Comparison of ENCODE assay signal across 8 cellular contexts in the genomic region with DNA sequence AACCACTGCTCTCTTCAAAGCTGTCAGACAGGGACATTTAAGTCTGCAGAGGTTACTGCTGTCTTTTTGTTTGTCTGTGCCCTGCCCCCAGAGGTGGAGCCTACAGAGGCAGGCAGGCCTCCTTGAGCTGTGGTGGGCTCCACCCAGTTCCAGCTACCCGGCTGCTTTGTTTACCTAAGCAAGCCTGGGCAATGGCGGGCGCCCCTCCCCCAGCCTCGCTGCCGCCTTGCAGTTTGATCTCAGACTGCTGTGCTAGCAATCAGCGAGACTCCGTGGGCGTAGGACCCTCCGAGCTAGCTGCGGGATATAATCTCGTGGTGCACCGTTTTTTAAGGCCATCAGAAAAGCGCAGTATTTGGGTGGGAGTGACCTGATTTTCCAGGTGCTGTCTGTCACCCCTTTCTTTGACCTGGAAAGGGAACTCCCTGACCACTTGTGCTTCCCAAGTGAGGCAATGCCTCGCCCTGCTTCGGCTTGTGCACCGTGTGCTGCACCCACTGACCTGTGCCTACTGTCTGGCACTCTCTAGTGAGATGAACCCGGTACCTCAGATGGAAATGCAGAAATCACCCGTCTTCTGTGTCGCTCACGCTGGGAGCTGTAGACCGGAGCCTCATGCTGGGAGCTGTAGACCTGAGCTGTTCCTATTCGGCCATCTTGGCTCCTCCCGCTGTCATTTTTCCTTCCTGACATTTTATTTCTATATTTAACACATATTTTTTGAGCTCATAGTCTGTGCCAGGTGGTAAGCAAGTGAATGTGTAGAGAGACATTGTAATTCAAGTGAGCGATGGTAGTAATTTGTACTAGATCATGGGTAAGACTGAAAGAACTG.
DNase-seq lines count a peak whose midpoint lies in the region; ATAC-seq and TF ChIP-seq lines count a peak whose summit lies in the region.
"Not testable (repeated sequence)": the region's sequence is repeated elsewhere in the genome, so short reads cannot be mapped to it uniquely, and the experiment has no call there.

No MANE protein-coding gene starts in this region.

- ATAC-seq in PC-3, result 0 out of 2 replicates have a peak, but pooled peaks have one; percentile 27

- not testable (repeated sequence) for H3K79me2 ChIP-seq in PC-3 (ENCODE audit: low read length)

- not testable (repeated sequence) for H3K9me3 ChIP-seq in PC-3 (ENCODE audit: low read length); iPS-18a (ENCODE audit: control insufficient read depth, low read depth, low read length)

- H3K4me1 Mint-ChIP-seq in HFFc6 (ENCODE audit: low read depth); chondrocyte (ENCODE audit: low read depth); nephron progenitor cell; type B pancreatic cell (ENCODE audit: unreplicated experiment): not testable (repeated sequence)

- H4K20me1 ChIP-seq in PC-3 (ENCODE audit: low read length), result not testable (repeated sequence)

- H3K27ac ChIP-seq in PC-3 (ENCODE audit: low read length), result not testable (repeated sequence)
- H3K27ac ChIP-seq in iPS-18a (ENCODE audit: low read length), result peak overlapping the region; percentile 22

- not testable (repeated sequence) for TF ChIP-seq CTCF in HFFc6 (IDR thresholded peaks at IDR 0.05); PC-3 (conservative IDR thresholded peaks at IDR 0.05; ENCODE audit: low read depth, low read length); chondrocyte (IDR thresholded peaks at IDR 0.05); nephron progenitor cell (IDR thresholded peaks at IDR 0.05); type B pancreatic cell (conservative IDR thresholded peaks at IDR 0.05)

- not testable (repeated sequence) for H3K4me1 ChIP-seq in PC-3 (ENCODE audit: insufficient read depth, low read length); iPS-18a (ENCODE audit: control insufficient read depth, low read depth, low read length)

- not testable (repeated sequence) for H3K27me3 Mint-ChIP-seq in HFFc6 (ENCODE audit: insufficient read depth); chondrocyte (ENCODE audit: low read depth); nephron progenitor cell (ENCODE audit: low read depth, poor library complexity); type B pancreatic cell

- CTCF ChIA-PET in PC-3 (lab: Charles Lee), result not testable (repeated sequence)

- H3K27ac Mint-ChIP-seq in HFFc6; chondrocyte (ENCODE audit: unreplicated experiment); type B pancreatic cell: not testable (repeated sequence)
- peak overlapping the region; percentile 1 for H3K27ac Mint-ChIP-seq in nephron progenitor cell

- peak overlapping the region; percentile 62 for H3K4me2 ChIP-seq in PC-3 (ENCODE audit: low read length)

- not testable (repeated sequence) for H3K27me3 ChIP-seq in PC-3 (ENCODE audit: low read length); iPS-18a (ENCODE audit: control insufficient read depth, insufficient read depth, low read length)

- POLR2A ChIA-PET in PC-3 (lab: Charles Lee; ENCODE audit: unreplicated experiment), result not testable (repeated sequence)

- not testable (repeated sequence) for H3K9me2 ChIP-seq in PC-3 (replicated peaks; ENCODE audit: low read length)

- H2AFZ ChIP-seq in PC-3 (ENCODE audit: low read length), result peak overlapping the region; percentile 66

- intact Hi-C loops in PC-3 (cut with micrococcal nuclease), result not testable (repeated sequence)

- H3K9me3 Mint-ChIP-seq in HFFc6, result peaks cover 15% of the 10 kb centered on the region
- peaks cover 27% of the 10 kb centered on the region for H3K9me3 Mint-ChIP-seq in chondrocyte (ENCODE audit: low read depth)
- peaks cover 58% of the 10 kb centered on the region for H3K9me3 Mint-ChIP-seq in nephron progenitor cell
- not testable (repeated sequence) for H3K9me3 Mint-ChIP-seq in type B pancreatic cell

- not testable (repeated sequence) for H3K36me3 Mint-ChIP-seq in HFFc6 (ENCODE audit: low read depth); chondrocyte (ENCODE audit: low read depth); type B pancreatic cell
- peaks cover 24% of the 10 kb centered on the region for H3K36me3 Mint-ChIP-seq in nephron progenitor cell (ENCODE audit: low read depth)

- not testable (repeated sequence) for H3K36me3 ChIP-seq in PC-3 (ENCODE audit: low read depth, low read length); iPS-18a (ENCODE audit: control insufficient read depth, low read depth, low read length)

- H3F3A ChIP-seq in PC-3 (ENCODE audit: low read length, unreplicated experiment), result not testable (repeated sequence)

- H3K4me3 Mint-ChIP-seq in HFFc6, result peak overlapping the region; percentile 36; the same call in 1 of the 2 replicates
- peak overlapping the region; percentile 12 for H3K4me3 Mint-ChIP-seq in chondrocyte (ENCODE audit: unreplicated experiment)
- peak overlapping the region; percentile 66 for H3K4me3 Mint-ChIP-seq in nephron progenitor cell
- H3K4me3 Mint-ChIP-seq in type B pancreatic cell, result peak overlapping the region; percentile 54

- BruUV-seq in PC-3 (replicated peaks; lab: Mats Ljungman, UMichigan), result not testable (repeated sequence)

- peak; percentile 71 for DNase-seq in ELF-1 (ENCODE audit: low read depth, low spot score)
- DNase-seq in HFFc6; PC-3; chondrocyte (ENCODE audit: low spot score); nephron progenitor cell; type B pancreatic cell (ENCODE audit: extremely low spot score, unreplicated experiment): not testable (repeated sequence)
- peak in 2 of 3 experiments; percentile 49 to 69 for DNase-seq in NCI-H1417 (lab: John Stamatoyannopoulos, UW)

- H3K4me3 ChIP-seq in PC-3 (ENCODE audit: low read length), result peak overlapping the region; percentile 50
- H3K4me3 ChIP-seq in iPS-18a (ENCODE audit: low read length), result peak overlapping the region; percentile 33

- H3K9ac ChIP-seq in PC-3 (ENCODE audit: low read length), result not testable (repeated sequence)
- peak overlapping the region; percentile 36 for H3K9ac ChIP-seq in iPS-18a (ENCODE audit: low read length)

Comparison
In these comparisons a context has a peak if more than half of its experiments do, and no peak if none do; other contexts are left out.
1. H3K4me3 Mint-ChIP-seq: peak in every context shown above with its lines; median percentile 66 in nephron progenitor cell; 54 in type B pancreatic cell; 36 in HFFc6; 12 in chondrocyte.